In the genomic region with DNA sequence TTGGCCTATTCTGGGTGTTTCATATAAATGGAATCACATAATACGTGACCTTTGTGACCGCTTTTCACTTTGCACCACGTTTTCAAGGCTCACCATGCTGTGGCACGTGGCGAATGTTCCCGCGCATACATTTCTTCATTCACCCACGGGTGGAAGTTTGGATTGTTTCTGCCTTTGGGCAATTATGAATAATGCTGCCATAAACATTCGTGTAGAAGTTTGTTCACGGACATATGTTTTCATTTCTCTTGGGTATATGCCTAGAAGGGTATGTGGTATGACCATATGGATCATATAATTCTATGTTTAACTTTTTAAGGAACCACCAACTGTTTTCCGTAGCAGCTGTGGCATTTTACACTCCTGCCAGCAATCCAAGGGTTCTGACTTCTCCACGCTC, we compare ENCODE assay signal across 16 cellular contexts.
A peak's percentile ranks its signal among the peaks of the same experiment; 100 is the strongest.
DNase-seq lines count a peak whose midpoint lies in the region; ATAC-seq and TF ChIP-seq lines count a peak whose summit lies in the region.
"Had no signal": no experiment of that assay in that cellular context is flagged by ENCODE, and none has a peak within 500 bp of the region (broad histone marks: within the 10 kb centered on the region; RNA-seq: fewer than 3 reads in every experiment).

No MANE protein-coding gene starts in this region.

- DNase-seq in AG04450 (ENCODE audit: low read depth, low spot score) (peak; percentile 26), DMS 273 treated with DMSO at 0.1 percent for 48 hours (lab: John Stamatoyannopoulos, UW) (peak; percentile 20), SK-N-MC (ENCODE audit: low read depth, low spot score) (peak; percentile 32), foreskin fibroblast (peak; percentile 66 to 92), GM10248 (ENCODE audit: extremely low spot score) (no peak), RKO (ENCODE audit: low spot score) (no peak)
- DNase-seq: BE2C; CD8-positive, alpha-beta memory T cell; NCI-H1436; NCI-H345; NCI-H526 treated with DMSO at 0.1 percent for 48 hours had no signal

- H3K4me3 ChIP-seq in AG04450 (ENCODE audit: low read depth, low read length) = no peak overlapping the region
- H3K4me3 ChIP-seq in SK-N-MC = no peak overlapping the region
- H3K4me3 ChIP-seq in foreskin fibroblast (ENCODE audit: low read depth in 1 of 2, low read length in 2 of 2) = no peak overlapping the region
- H3K4me3 ChIP-seq: A549, GM12878, HAP-1, SJSA1 had no signal

- H3K9me3 ChIP-seq in AG04450 (ENCODE audit: control insufficient read depth, insufficient read depth, low read length) (peaks cover 26% of the 10 kb centered on the region), SK-N-MC (ENCODE audit: low read depth, low read length) (no peaks in the 10 kb centered on the region)
- H3K9me3 ChIP-seq: BE2C, HAP-1, SJSA1 had no signal

- POLR2A ChIA-PET in AG04450 (lab: Yijun Ruan, JAX) (no interaction called here), GM10248 (lab: Yijun Ruan, JAX) (no interaction called here)

- H3K9ac ChIP-seq in SK-N-MC (ENCODE audit: insufficient read length) = no peak overlapping the region

- H3K36me3 ChIP-seq in SK-N-MC (ENCODE audit: insufficient read depth, low read length) = no peaks in the 10 kb centered on the region
- H3K36me3 ChIP-seq: BE2C, HAP-1, SJSA1 had no signal

- no peak for ATAC-seq in HG03571 (IDR thresholded peaks at IDR 0.05; ENCODE audit: unreplicated experiment)
- ATAC-seq: A549, GM12878 had no signal

- CTCF ChIA-PET in AG04450 (lab: Charles Lee) (no interaction called here), GM10248 (lab: Yijun Ruan, JAX) (no interaction called here)

- no peak for TF ChIP-seq CTCF in AG04450 (IDR thresholded peaks at IDR 0.05; ENCODE audit: low read depth, low read length)
- no peak for TF ChIP-seq CTCF in foreskin fibroblast (IDR thresholded peaks at IDR 0.05; ENCODE audit: low read depth, low read length)
- TF ChIP-seq CTCF in GM10248 (IDR thresholded peaks at IDR 0.05; ENCODE audit: control extremely low read depth, extremely low read depth, low read depth, missing control alignments) = no peak

- H3K27me3 ChIP-seq in AG04450 (ENCODE audit: control insufficient read depth, insufficient read depth, low read length) = peaks cover 6% of the 10 kb centered on the region
- H3K27me3 ChIP-seq: BE2C, SJSA1 had no signal

- H3K27ac ChIP-seq in AG04450 (ENCODE audit: low read depth, low read length) (no peak overlapping the region), SK-N-MC (peak overlapping the region; percentile 23; the same call in 1 of the 2 replicates)
- H3K27ac ChIP-seq: A549, SJSA1 had no signal

Comparison
In these comparisons a context has a peak if more than half of its experiments do, and no peak if none do; other contexts are left out.
1. DNase-seq: peak in AG04450 (single experiment), DMS 273 treated with DMSO at 0.1 percent for 48 hours (single experiment), SK-N-MC (single experiment) and foreskin fibroblast (2 of 2); none in GM10248 (single experiment) and RKO (single experiment).